In the genomic region with DNA sequence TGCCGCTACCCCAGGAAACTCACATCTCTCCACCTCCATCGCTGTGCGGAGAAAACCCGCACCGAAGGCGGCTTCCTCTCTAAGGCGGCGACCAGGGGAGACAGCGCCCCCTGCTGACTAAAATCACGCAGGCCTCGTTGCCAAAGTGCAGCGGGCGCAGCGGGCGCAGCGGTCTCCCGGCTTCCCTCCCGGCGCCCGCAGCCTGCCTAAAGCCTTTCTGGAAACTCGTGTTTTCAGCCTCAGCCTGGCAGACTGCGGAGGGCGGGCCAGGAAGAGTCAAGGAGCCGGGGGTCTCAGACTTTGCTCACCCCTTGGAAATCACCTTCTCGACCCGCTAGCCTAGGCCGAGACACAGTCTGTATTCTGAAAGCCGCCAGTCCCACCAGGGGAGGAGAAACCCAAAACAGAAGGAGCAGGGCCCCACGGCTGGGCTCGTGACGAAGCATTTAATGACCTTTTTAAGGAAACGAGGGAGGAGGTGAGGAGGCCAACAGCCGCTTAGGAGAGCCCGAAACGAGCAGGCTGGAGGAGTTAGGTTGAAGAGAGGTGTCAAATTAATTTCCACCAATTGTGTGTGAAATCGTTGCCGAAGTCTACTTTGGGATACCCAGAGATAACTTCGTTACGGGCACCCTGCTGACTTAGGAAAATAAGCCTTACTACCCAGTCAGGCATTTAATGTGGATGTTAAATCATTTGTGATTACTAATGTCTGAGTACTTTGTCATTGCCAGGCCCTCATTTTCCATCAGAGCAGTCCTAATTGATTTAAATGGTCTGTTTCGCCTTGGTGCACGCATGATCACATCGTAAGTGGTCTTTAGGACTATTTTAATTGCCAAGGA, we compare ENCODE assay signal across 8 cellular contexts. TPM values are rescaled to one million over a fixed set of nuclear protein-coding genes. Genes with fewer than 3 reads are reported as not detected.
A peak's percentile ranks its signal among the peaks of the same experiment; 100 is the strongest.
DNase-seq lines count a peak whose midpoint lies in the region; ATAC-seq and TF ChIP-seq lines count a peak whose summit lies in the region.

No MANE protein-coding gene starts in this region.

- peak; percentile 22 for DNase-seq in DND-41
- DNase-seq in HCEC 1CT, result peak; percentile 36
- peak; percentile 32 to 79 for DNase-seq in NCI-H526 (lab: John Stamatoyannopoulos, UW)
- peak; percentile 82 to 83 for DNase-seq in activated T-cell treated with anti-CD3 and anti-CD28 coated beads, Interleukin-2, amount 50 U/mL, for 48 hours
- peak; percentile 55 for DNase-seq in germinal center (ENCODE audit: low spot score)
- DNase-seq in posterior cingulate gyrus, result peak in 6 of 10 donors; percentile 44 to 90 (median 64)
- DNase-seq in vagina (ENCODE audit: extremely low spot score in 2 of 2), result no peak
- no peak for DNase-seq in SW480 (ENCODE audit: low spot score)

- no peak for ATAC-seq in DND-41 (ENCODE audit: insufficient read depth, low read depth)

- TF ChIP-seq POLR2A in vagina (IDR thresholded peaks at IDR 0.05), result no peak

- no peak overlapping the region for H3K9ac ChIP-seq in DND-41 (ENCODE audit: low read depth, low read length)

- H4K20me1 ChIP-seq in DND-41 (ENCODE audit: insufficient read depth, low read length), result no peaks in the 10 kb centered on the region

- H3K27ac ChIP-seq in DND-41 (ENCODE audit: low read length), result no peak overlapping the region
- no peak overlapping the region for H3K27ac ChIP-seq in vagina

- H3K27me3 ChIP-seq in DND-41 (ENCODE audit: insufficient read depth, low read length, poor library complexity) (no peaks in the 10 kb centered on the region), vagina (peaks cover 19% of the 10 kb centered on the region)

- H3K4me2 ChIP-seq in DND-41 (ENCODE audit: insufficient read depth, low read length), result no peak overlapping the region

- no peaks in the 10 kb centered on the region for H3K79me2 ChIP-seq in DND-41 (ENCODE audit: insufficient read depth, low read length)

- TF ChIP-seq CTCF in DND-41 (IDR thresholded peaks at IDR 0.05; ENCODE audit: borderline replicate concordance, extremely low read depth, low read length, poor library complexity, severe bottlenecking), result peak; percentile 48
- TF ChIP-seq CTCF in vagina (IDR thresholded peaks at IDR 0.05), result peak in 2 of 3 experiments; percentile 43 to 48

- no peaks in the 10 kb centered on the region for H3K36me3 ChIP-seq in DND-41 (ENCODE audit: insufficient read depth, low read length)
- H3K36me3 ChIP-seq in vagina, result no peaks in the 10 kb centered on the region

- intact Hi-C loops in posterior cingulate gyrus (cut with DNase I) (no loop called here), vagina (cut with DNase I) (no loop called here)

- no peak overlapping the region for H2AFZ ChIP-seq in DND-41 (ENCODE audit: low read depth, low read length)

- H3K9me3 ChIP-seq in DND-41 (ENCODE audit: insufficient read depth, low read length, severe bottlenecking), result no peaks in the 10 kb centered on the region
- no peaks in the 10 kb centered on the region for H3K9me3 ChIP-seq in vagina

- H3K4me1 ChIP-seq in DND-41 (ENCODE audit: insufficient read depth, low read length) (no peaks in the 10 kb centered on the region), vagina (peaks cover 19% of the 10 kb centered on the region)

- no peak overlapping the region for H3K4me3 ChIP-seq in DND-41 (ENCODE audit: low read depth in 1 of 2, low read length in 2 of 2)
- peak overlapping the region in 1 of 2 donors; percentile 6 for H3K4me3 ChIP-seq in vagina

RNA-seq across cellular contexts. Expression of a gene that starts 7.3 kb away (rescaled TPM):
- not detected for total RNA-seq in vagina

Comparison
In these comparisons a context has a peak if more than half of its experiments do, and no peak if none do; other contexts are left out.
1. DNase-seq: peak in DND-41 (single experiment), HCEC 1CT (single experiment), NCI-H526 (2 of 2), activated T-cell treated with anti-CD3 and anti-CD28 coated beads, Interleukin-2, amount 50 U/mL, for 48 hours (2 of 2), germinal center (single experiment) and posterior cingulate gyrus (6 of 10); none in vagina (0 of 2) and SW480 (single experiment).